Comparison of ENCODE assay signal across 38 cellular contexts in genomic region chr16:50622029-50622428, GRCh38. TPM values are rescaled to one million over a fixed set of nuclear protein-coding genes. Genes with fewer than 3 reads are reported as not detected.
"Had no signal": no experiment of that assay in that cellular context is flagged by ENCODE, and none has a peak within 500 bp of the region (broad histone marks: within the 10 kb centered on the region; RNA-seq: fewer than 3 reads in every experiment).

No MANE protein-coding gene starts in this region.

- H3K9me3 ChIP-seq: MG63 had no signal

- H3K9ac ChIP-seq: KMS-11 had no signal

- H3K36me3 ChIP-seq: MG63 had no signal

- H3K27ac ChIP-seq: KMS-11 had no signal

- DNase-seq: Karpas-422, Kasumi-1, MG63, MM.1S, MV-4-11, NCI-H1048, NCI-H1092, NCI-H1092 treated with DMSO at 0.1 percent for 48 hours, NCI-H1105, NCI-H1105 treated with DMSO at 0.1 percent for 48 hours, NCI-H1417, NCI-H1417 treated with DMSO at 0.1 percent for 48 hours, NCI-H1436, NCI-H1436 treated with DMSO at 0.1 percent for 48 hours, NCI-H146, NCI-H1694, NCI-H1694 treated with DMSO at 0.1 percent for 48 hours, NCI-H187, NCI-H187 treated with DMSO at 0.1 percent for 48 hours, NCI-H1930, NCI-H2029, NCI-H2029 treated with DMSO at 0.1 percent for 48 hours, NCI-H2081, NCI-H2081 treated with DMSO at 0.1 percent for 48 hours, NCI-H2107, NCI-H2171, NCI-H2171 treated with DMSO at 0.1 percent for 48 hours, NCI-H2227 treated with DMSO at 0.1 percent for 48 hours, NCI-H226, NCI-H345, NCI-H446, NCI-H446 treated with DMSO at 0.1 percent for 48 hours, NCI-H510A had no signal

- H3K4me2 ChIP-seq: KMS-11 had no signal

- H3K27me3 ChIP-seq: MG63 had no signal

- H3K4me3 ChIP-seq: MG63 had no signal

RNA-seq across cellular contexts. Expression of gene SNX20, which starts 59.1 kb away (rescaled TPM):
- total RNA-seq: LHCN-M2, M059J, MCF 10A, NCI-H460 had no signal
